In genomic region chr1:95561244-95561840, GRCh38 we compare ENCODE assay signal across 15 cellular contexts.
DNase-seq lines count a peak whose midpoint lies in the region; ATAC-seq and TF ChIP-seq lines count a peak whose summit lies in the region.
"Had no signal": no experiment of that assay in that cellular context is flagged by ENCODE, and none has a peak within 500 bp of the region (broad histone marks: within the 10 kb centered on the region; RNA-seq: fewer than 3 reads in every experiment).

No MANE protein-coding gene starts in this region.

- H3K36me3 ChIP-seq in RWPE2 (ENCODE audit: low read depth) (no peaks in the 10 kb centered on the region), esophagus squamous epithelium (no peaks in the 10 kb centered on the region)

- H3K27ac ChIP-seq in RWPE2 (ENCODE audit: poor library complexity, severe bottlenecking): no peak overlapping the region
- H3K27ac ChIP-seq in esophagus squamous epithelium: no peak overlapping the region

- H3K4me1 ChIP-seq in RWPE2 (ENCODE audit: insufficient read depth, poor library complexity, severe bottlenecking): no peaks in the 10 kb centered on the region
- H3K4me1 ChIP-seq in esophagus squamous epithelium: no peaks in the 10 kb centered on the region

- TF ChIP-seq POLR2A in esophagus squamous epithelium (IDR thresholded peaks at IDR 0.05): no peak

- 0 out of 3 replicates have a peak, but pooled peaks have one; percentile 17 for ATAC-seq in RWPE2 (ENCODE audit: low read depth)
- no peak for ATAC-seq in HG03571 (IDR thresholded peaks at IDR 0.05; ENCODE audit: unreplicated experiment)
- ATAC-seq: HepG2 had no signal

- TF ChIP-seq CTCF in RWPE2 (IDR thresholded peaks at IDR 0.05; ENCODE audit: poor library complexity, severe bottlenecking) (no peak), esophagus squamous epithelium (IDR thresholded peaks at IDR 0.05) (no peak)

- DNase-seq in NCI-H510A treated with DMSO at 0.1 percent for 48 hours (lab: John Stamatoyannopoulos, UW) (peak; percentile 12), NCI-H510A (lab: John Stamatoyannopoulos, UW) (no peak), COR-L47 (lab: John Stamatoyannopoulos, UW) (peak; percentile 56), NCI-H2029 (lab: John Stamatoyannopoulos, UW) (peak; percentile 8), RWPE2 (ENCODE audit: low spot score) (no peak), esophagus squamous epithelium (lab: John Stamatoyannopoulos, UW) (no peak)
- DNase-seq: ACHN; C1 segment of cervical spinal cord; CD4-positive, alpha-beta T cell; DMS53; GF-D8; HCEC 1CT; HFFc6 had no signal

- intact Hi-C loops in esophagus squamous epithelium (cut with DNase I): no loop called here

- no peaks in the 10 kb centered on the region for H3K27me3 ChIP-seq in RWPE2 (ENCODE audit: insufficient read depth, poor library complexity, severe bottlenecking)
- no peaks in the 10 kb centered on the region for H3K27me3 ChIP-seq in esophagus squamous epithelium

- H3K4me3 ChIP-seq in RWPE2 (ENCODE audit: severe bottlenecking) (no peak overlapping the region), esophagus squamous epithelium (no peak overlapping the region)

- H3K9me3 ChIP-seq in RWPE2 (ENCODE audit: severe bottlenecking) (no peaks in the 10 kb centered on the region), esophagus squamous epithelium (peaks cover 0 to 15% (median 2%) of the 10 kb centered on the region in 3 donors)

Comparison
In these comparisons a context has a peak if more than half of its experiments do, and no peak if none do; other contexts are left out.
1. DNase-seq: peak in NCI-H510A treated with DMSO at 0.1 percent for 48 hours (single experiment), COR-L47 (single experiment) and NCI-H2029 (single experiment); none in NCI-H510A (single experiment), RWPE2 (single experiment) and esophagus squamous epithelium (single experiment).